In the genomic region with DNA sequence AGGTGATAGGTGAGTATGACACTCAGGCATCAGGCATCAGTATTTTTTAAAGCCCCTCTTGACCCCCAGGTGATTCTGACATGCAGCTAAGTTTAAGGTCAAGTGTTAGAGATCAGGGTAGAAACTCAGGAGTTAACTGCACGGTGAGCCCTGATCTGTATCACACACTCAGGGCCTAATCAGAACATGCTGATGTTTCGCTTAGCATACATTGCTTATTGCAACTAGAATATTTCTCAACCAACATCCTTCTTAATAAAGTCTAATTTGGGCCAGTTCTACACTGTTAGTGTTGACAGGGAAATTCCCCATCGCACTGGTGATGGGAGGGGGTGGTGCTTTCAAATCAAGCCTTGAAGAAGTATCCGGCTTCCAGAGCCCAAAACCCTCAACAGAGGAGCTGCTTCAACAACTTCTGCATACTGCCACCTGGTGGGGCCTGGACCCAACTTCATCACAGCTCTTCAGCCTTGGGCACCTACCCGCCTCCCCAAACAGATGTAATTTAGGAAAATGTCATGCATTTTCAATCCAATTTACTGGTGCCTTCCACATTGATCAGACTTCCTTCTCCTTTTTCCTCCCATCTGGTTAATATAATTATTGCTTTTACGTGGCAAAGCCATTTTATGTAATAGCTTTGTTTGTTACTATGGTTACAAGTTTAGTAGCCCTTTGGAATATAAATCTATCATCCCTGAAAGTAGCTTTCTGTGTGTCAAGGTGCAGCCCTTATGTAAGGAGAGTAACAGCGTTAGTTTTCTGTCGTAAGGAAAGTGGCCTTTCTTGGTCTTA, we compare ENCODE assay signal across 8 cellular contexts.
DNase-seq lines count a peak whose midpoint lies in the region; ATAC-seq and TF ChIP-seq lines count a peak whose summit lies in the region.

No MANE protein-coding gene starts in this region.

- H3K9ac ChIP-seq in PC-3 (ENCODE audit: low read length), result no peak overlapping the region

- DNase-seq in COLO668 (lab: John Stamatoyannopoulos, UW; ENCODE audit: unreplicated experiment) (peak; percentile 80), HUDEP-2 (lab: John Stamatoyannopoulos, UW; ENCODE audit: unreplicated experiment in 76 of 76) (peak in 50 of 76 experiments; percentile 0 to 56 (median 30)), PC-3 (peak; percentile 68), fibroblast of gingiva (ENCODE audit: low read depth) (peak; percentile 71)
- peak; percentile 86 for DNase-seq in activated T-cell treated with anti-CD3 and anti-CD28 coated beads, Interleukin-2, amount 50 U/mL, for 4 hours
- DNase-seq in natural killer cell treated with Interleukin-12 subunit alpha and Interleukin-12 subunit beta and Interleukin-15 and Interleukin-18, amount 100 ng/mL, for 72 hours (ENCODE audit: low spot score), result peak; percentile 93
- peak; percentile 65 for DNase-seq in stimulated activated naive B cell treated with anti-CD40 and anti-IgM and Interleukin-4, amounts not matched to agents 10 μg/mL and 1 μg/mL and 100 μg/mL, for 72 hours

- peaks cover 29% of the 10 kb centered on the region; the same call in 1 of the 2 replicates for H3K27me3 ChIP-seq in PC-3 (ENCODE audit: low read length)

- H3K36me3 Mint-ChIP-seq in activated T-cell treated with anti-CD3 and anti-CD28 coated beads, Interleukin-2, amount 50 U/mL, for 4 hours (ENCODE audit: insufficient read depth), result no peaks in the 10 kb centered on the region
- no peaks in the 10 kb centered on the region for H3K36me3 Mint-ChIP-seq in natural killer cell treated with Interleukin-12 subunit alpha and Interleukin-12 subunit beta and Interleukin-15 and Interleukin-18, amount 100 ng/mL, for 72 hours
- no peaks in the 10 kb centered on the region for H3K36me3 Mint-ChIP-seq in stimulated activated naive B cell treated with anti-CD40 and anti-IgM and Interleukin-4, amounts not matched to agents 10 μg/mL and 1 μg/mL and 100 μg/mL, for 72 hours

- H3K27ac ChIP-seq in PC-3 (ENCODE audit: low read length), result no peak overlapping the region

- no peak overlapping the region for H2AFZ ChIP-seq in PC-3 (ENCODE audit: low read length)

- TF ChIP-seq CTCF in PC-3 (conservative IDR thresholded peaks at IDR 0.05; ENCODE audit: low read depth, low read length), result peak; percentile 74

- H3K9me3 ChIP-seq in PC-3 (ENCODE audit: low read length), result no peaks in the 10 kb centered on the region

- no peaks in the 10 kb centered on the region for H3K79me2 ChIP-seq in PC-3 (ENCODE audit: low read length)

- H3K9me3 Mint-ChIP-seq in activated T-cell treated with anti-CD3 and anti-CD28 coated beads, Interleukin-2, amount 50 U/mL, for 4 hours, result no peaks in the 10 kb centered on the region
- H3K9me3 Mint-ChIP-seq in natural killer cell treated with Interleukin-12 subunit alpha and Interleukin-12 subunit beta and Interleukin-15 and Interleukin-18, amount 100 ng/mL, for 72 hours, result no peaks in the 10 kb centered on the region
- H3K9me3 Mint-ChIP-seq in stimulated activated naive B cell treated with anti-CD40 and anti-IgM and Interleukin-4, amounts not matched to agents 10 μg/mL and 1 μg/mL and 100 μg/mL, for 72 hours, result no peaks in the 10 kb centered on the region

- POLR2A ChIA-PET in PC-3 (lab: Charles Lee; ENCODE audit: unreplicated experiment), result no interaction called here

- CTCF ChIA-PET in PC-3 (lab: Charles Lee), result interaction anchor here (0.6 kb wide), 1 partner anchor 332 kb away, joined by 4 read pairs; no protein-coding TSS in a partner anchor

- no peaks in the 10 kb centered on the region for H3K27me3 Mint-ChIP-seq in activated T-cell treated with anti-CD3 and anti-CD28 coated beads, Interleukin-2, amount 50 U/mL, for 4 hours (ENCODE audit: low read depth)
- no peaks in the 10 kb centered on the region for H3K27me3 Mint-ChIP-seq in natural killer cell treated with Interleukin-12 subunit alpha and Interleukin-12 subunit beta and Interleukin-15 and Interleukin-18, amount 100 ng/mL, for 72 hours
- H3K27me3 Mint-ChIP-seq in stimulated activated naive B cell treated with anti-CD40 and anti-IgM and Interleukin-4, amounts not matched to agents 10 μg/mL and 1 μg/mL and 100 μg/mL, for 72 hours, result peaks cover 8 to 15% of the 10 kb centered on the region in 2 donors

- H3K4me1 ChIP-seq in PC-3 (ENCODE audit: insufficient read depth, low read length), result no peaks in the 10 kb centered on the region

- H3K36me3 ChIP-seq in PC-3 (ENCODE audit: low read depth, low read length), result no peaks in the 10 kb centered on the region; the same call in 1 of the 2 replicates

- no peak overlapping the region for H3K4me3 Mint-ChIP-seq in activated T-cell treated with anti-CD3 and anti-CD28 coated beads, Interleukin-2, amount 50 U/mL, for 4 hours
- peak overlapping the region; percentile 52 for H3K4me3 Mint-ChIP-seq in natural killer cell treated with Interleukin-12 subunit alpha and Interleukin-12 subunit beta and Interleukin-15 and Interleukin-18, amount 100 ng/mL, for 72 hours
- no peak overlapping the region for H3K4me3 Mint-ChIP-seq in stimulated activated naive B cell treated with anti-CD40 and anti-IgM and Interleukin-4, amounts not matched to agents 10 μg/mL and 1 μg/mL and 100 μg/mL, for 72 hours

- no peaks in the 10 kb centered on the region for H3F3A ChIP-seq in PC-3 (ENCODE audit: low read length, unreplicated experiment)

- H3K4me3 ChIP-seq in PC-3 (ENCODE audit: low read length), result no peak overlapping the region

- no peaks in the 10 kb centered on the region for H3K9me2 ChIP-seq in PC-3 (replicated peaks; ENCODE audit: low read length)

- no TSS peak for BruUV-seq in PC-3 (replicated peaks; lab: Mats Ljungman, UMichigan)

- peak overlapping the region; percentile 76 to 87 for H3K27ac Mint-ChIP-seq in natural killer cell treated with Interleukin-12 subunit alpha and Interleukin-12 subunit beta and Interleukin-15 and Interleukin-18, amount 100 ng/mL, for 72 hours
- no peak overlapping the region for H3K27ac Mint-ChIP-seq in stimulated activated naive B cell treated with anti-CD40 and anti-IgM and Interleukin-4, amounts not matched to agents 10 μg/mL and 1 μg/mL and 100 μg/mL, for 72 hours

- intact Hi-C loops in PC-3 (cut with micrococcal nuclease), result loop anchor here (1.0 to 2.0 kb wide), 2 partner anchors 331 to 408 kb away; no protein-coding TSS in a partner anchor

- H3K4me2 ChIP-seq in PC-3 (ENCODE audit: low read length), result no peak overlapping the region

- H3K4me1 Mint-ChIP-seq in activated T-cell treated with anti-CD3 and anti-CD28 coated beads, Interleukin-2, amount 50 U/mL, for 4 hours (ENCODE audit: low read depth), result peaks cover 19% of the 10 kb centered on the region
- peaks cover 27 to 29% of the 10 kb centered on the region in 2 donors for H3K4me1 Mint-ChIP-seq in natural killer cell treated with Interleukin-12 subunit alpha and Interleukin-12 subunit beta and Interleukin-15 and Interleukin-18, amount 100 ng/mL, for 72 hours (ENCODE audit: low read depth in 2 of 2)
- peaks cover 12 to 14% of the 10 kb centered on the region in 2 donors for H3K4me1 Mint-ChIP-seq in stimulated activated naive B cell treated with anti-CD40 and anti-IgM and Interleukin-4, amounts not matched to agents 10 μg/mL and 1 μg/mL and 100 μg/mL, for 72 hours

- ATAC-seq in GM21367 (IDR thresholded peaks at IDR 0.05; ENCODE audit: unreplicated experiment) (peak; percentile 68), PC-3 (peak; percentile 75)
- peak; percentile 94 to 98 for ATAC-seq in activated T-cell treated with anti-CD3 and anti-CD28 coated beads, Interleukin-2, amount 50 U/mL, for 4 hours
- peak; percentile 98 to 99 for ATAC-seq in natural killer cell treated with Interleukin-12 subunit alpha and Interleukin-12 subunit beta and Interleukin-15 and Interleukin-18, amount 100 ng/mL, for 72 hours
- ATAC-seq in stimulated activated naive B cell treated with anti-CD40 and anti-IgM and Interleukin-4, amounts not matched to agents 10 μg/mL and 1 μg/mL and 100 μg/mL, for 72 hours (replicated peaks), result peak; percentile 94 to 95

- no peaks in the 10 kb centered on the region for H4K20me1 ChIP-seq in PC-3 (ENCODE audit: low read length)

Comparison
In these comparisons a context has a peak if more than half of its experiments do, and no peak if none do; other contexts are left out.
1. DNase-seq: peak in every context shown above with its lines; median percentile 93 in natural killer cell treated with Interleukin-12 subunit alpha and Interleukin-12 subunit beta and Interleukin-15 and Interleukin-18, amount 100 ng/mL, for 72 hours; 86 in activated T-cell treated with anti-CD3 and anti-CD28 coated beads, Interleukin-2, amount 50 U/mL, for 4 hours; 80 in COLO668; 71 in fibroblast of gingiva; 68 in PC-3; 65 in stimulated activated naive B cell treated with anti-CD40 and anti-IgM and Interleukin-4, amounts not matched to agents 10 μg/mL and 1 μg/mL and 100 μg/mL, for 72 hours; 30 in HUDEP-2.